8 cellular contexts compared by ENCODE assay signal in the genomic region with DNA sequence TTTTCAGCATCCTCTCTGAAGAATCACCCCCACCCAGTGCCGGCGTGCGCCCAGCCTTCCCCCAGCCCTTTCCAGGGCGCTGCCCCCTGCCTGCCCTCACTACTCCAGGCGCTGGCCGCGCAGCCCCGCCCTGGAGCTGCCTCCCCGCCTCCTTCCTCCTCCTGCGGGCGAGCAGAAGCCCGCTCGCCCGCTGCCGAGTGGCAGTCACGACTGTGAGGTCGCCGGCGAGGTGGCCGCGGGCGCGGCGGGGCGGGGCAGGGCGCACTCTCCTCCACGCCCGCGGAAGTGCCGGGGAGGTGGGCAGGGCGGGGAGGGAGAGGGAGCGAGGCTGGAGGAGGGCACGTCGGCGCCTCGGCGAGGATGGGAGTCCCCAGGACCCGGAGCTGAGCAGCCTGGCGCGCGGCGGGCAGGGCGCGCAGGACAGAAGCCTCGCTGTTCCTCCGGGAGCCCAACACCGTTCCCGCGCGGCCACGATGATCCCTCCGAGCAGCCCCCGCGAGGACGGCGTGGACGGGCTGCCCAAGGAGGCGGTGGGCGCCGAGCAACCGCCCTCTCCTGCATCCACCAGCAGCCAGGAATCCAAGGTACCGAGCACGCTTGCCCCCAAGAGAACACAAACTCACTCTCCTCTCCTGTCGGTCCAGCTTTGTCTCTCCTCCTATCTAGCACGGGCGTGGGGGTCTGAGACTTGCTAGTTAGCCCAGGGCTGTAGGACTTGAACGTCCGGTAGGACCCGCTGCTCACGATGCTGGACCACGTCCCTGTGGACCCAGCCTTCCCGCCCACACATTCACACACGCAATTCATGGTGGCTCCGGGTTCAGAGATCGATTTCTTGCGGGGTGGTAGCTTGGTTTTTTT.
DNase-seq lines count a peak whose midpoint lies in the region; ATAC-seq and TF ChIP-seq lines count a peak whose summit lies in the region.

A gene with protein sequence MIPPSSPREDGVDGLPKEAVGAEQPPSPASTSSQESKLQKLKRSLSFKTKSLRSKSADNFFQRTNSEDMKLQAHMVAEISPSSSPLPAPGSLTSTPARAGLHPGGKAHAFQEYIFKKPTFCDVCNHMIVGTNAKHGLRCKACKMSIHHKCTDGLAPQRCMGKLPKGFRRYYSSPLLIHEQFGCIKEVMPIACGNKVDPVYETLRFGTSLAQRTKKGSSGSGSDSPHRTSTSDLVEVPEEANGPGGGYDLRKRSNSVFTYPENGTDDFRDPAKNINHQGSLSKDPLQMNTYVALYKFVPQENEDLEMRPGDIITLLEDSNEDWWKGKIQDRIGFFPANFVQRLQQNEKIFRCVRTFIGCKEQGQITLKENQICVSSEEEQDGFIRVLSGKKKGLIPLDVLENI (plus strand): TSS at position 334 of the 861 bp plus-strand sequence. CDS start 140 bp downstream, at position 474.

- H3K9ac ChIP-seq in MM.1S (ENCODE audit: low read length) (peak within 1 kb of the TSS; percentile 43; the same call in 1 of the 2 replicates), iPS-18a (ENCODE audit: low read length) (peak within 1 kb of the TSS; percentile 64)

- no peaks in the 10 kb centered on the region for H3K36me3 Mint-ChIP-seq in activated naive CD8-positive, alpha-beta T cell treated with anti-CD3 and anti-CD28 coated beads, Interleukin-2, amount 50 U/mL, for 24 hours (ENCODE audit: low read depth)

- H3K9me3 Mint-ChIP-seq in activated naive CD8-positive, alpha-beta T cell treated with anti-CD3 and anti-CD28 coated beads, Interleukin-2, amount 50 U/mL, for 24 hours = no peaks in the 10 kb centered on the region

- H3F3A ChIP-seq in MM.1S (ENCODE audit: insufficient read depth, low read length) = no peaks in the 10 kb centered on the region

- no peak for TF ChIP-seq CTCF in MM.1S (IDR thresholded peaks at IDR 0.05; ENCODE audit: low read length)

- peak within 1 kb of the TSS; percentile 89 for H3K4me2 ChIP-seq in MM.1S (ENCODE audit: low read depth, low read length)

- no peaks in the 10 kb centered on the region for H3K79me2 ChIP-seq in MM.1S (ENCODE audit: low read length)

- H3K9me3 ChIP-seq in MM.1S (replicated peaks; ENCODE audit: insufficient read depth, low read length) (no peaks in the 10 kb centered on the region), iPS-18a (ENCODE audit: control insufficient read depth, low read depth, low read length) (no peaks in the 10 kb centered on the region)

- H2AFZ ChIP-seq in MM.1S (ENCODE audit: low read length) = peak within 1 kb of the TSS; percentile 91

- H3K4me3 ChIP-seq in MM.1S (ENCODE audit: low read length) = peak within 1 kb of the TSS; percentile 74
- H3K4me3 ChIP-seq in iPS-18a (ENCODE audit: low read length) = peak within 1 kb of the TSS; percentile 82
- peak within 1 kb of the TSS; percentile 21 to 45 (median 40) for H3K4me3 ChIP-seq in skin epidermis

- no peaks in the 10 kb centered on the region for H3K9me2 ChIP-seq in MM.1S (replicated peaks; ENCODE audit: insufficient read depth, low read length)

- H3K36me3 ChIP-seq in MM.1S (replicated peaks; ENCODE audit: insufficient read depth, low read length) = no peaks in the 10 kb centered on the region
- H3K36me3 ChIP-seq in iPS-18a (ENCODE audit: control insufficient read depth, low read depth, low read length) = no peaks in the 10 kb centered on the region

- H3K4me3 Mint-ChIP-seq in activated naive CD8-positive, alpha-beta T cell treated with anti-CD3 and anti-CD28 coated beads, Interleukin-2, amount 50 U/mL, for 24 hours = peak within 1 kb of the TSS; percentile 39

- DNase-seq in DMS53 (lab: John Stamatoyannopoulos, UW) (peak; percentile 64), DMS53 treated with DMSO at 0.1 percent for 48 hours (lab: John Stamatoyannopoulos, UW; ENCODE audit: unreplicated experiment) (no peak), MM.1S (peak; percentile 70)
- peak; percentile 10 for DNase-seq in activated naive CD8-positive, alpha-beta T cell treated with anti-CD3 and anti-CD28 coated beads, Interleukin-2, amount 50 U/mL, for 24 hours

- no peak within 1 kb of the TSS for H3K27ac ChIP-seq in MM.1S (ENCODE audit: low read length)
- no peak within 1 kb of the TSS for H3K27ac ChIP-seq in iPS-18a (ENCODE audit: low read length)
- H3K27ac ChIP-seq in skin epidermis = peak within 1 kb of the TSS in 2 of 21 experiments; percentile 20 to 60

- H3K27me3 Mint-ChIP-seq in activated naive CD8-positive, alpha-beta T cell treated with anti-CD3 and anti-CD28 coated beads, Interleukin-2, amount 50 U/mL, for 24 hours = peaks cover 26% of the 10 kb centered on the region

- H3K27ac Mint-ChIP-seq in activated naive CD8-positive, alpha-beta T cell treated with anti-CD3 and anti-CD28 coated beads, Interleukin-2, amount 50 U/mL, for 24 hours = no peak within 1 kb of the TSS

- H3K4me1 Mint-ChIP-seq in activated naive CD8-positive, alpha-beta T cell treated with anti-CD3 and anti-CD28 coated beads, Interleukin-2, amount 50 U/mL, for 24 hours = peaks cover 10% of the 10 kb centered on the region

- peak; percentile 37 for ATAC-seq in activated naive CD8-positive, alpha-beta T cell treated with anti-CD3 and anti-CD28 coated beads, Interleukin-2, amount 50 U/mL, for 24 hours
- ATAC-seq in HG03139 (IDR thresholded peaks at IDR 0.05; ENCODE audit: unreplicated experiment) (no peak), HG03342 (IDR thresholded peaks at IDR 0.05; ENCODE audit: unreplicated experiment) (no peak)

- H3K4me1 ChIP-seq in MM.1S (ENCODE audit: low read length) (no peaks in the 10 kb centered on the region), iPS-18a (ENCODE audit: control insufficient read depth, low read depth, low read length) (peaks cover 14% of the 10 kb centered on the region)

- no peaks in the 10 kb centered on the region for H4K20me1 ChIP-seq in MM.1S (ENCODE audit: insufficient read depth, low read length)

- H3K27me3 ChIP-seq in MM.1S (replicated peaks; ENCODE audit: insufficient read depth, low read length) (no peaks in the 10 kb centered on the region), iPS-18a (ENCODE audit: control insufficient read depth, insufficient read depth, low read length) (peaks cover 24% of the 10 kb centered on the region)
